In the genomic region with DNA sequence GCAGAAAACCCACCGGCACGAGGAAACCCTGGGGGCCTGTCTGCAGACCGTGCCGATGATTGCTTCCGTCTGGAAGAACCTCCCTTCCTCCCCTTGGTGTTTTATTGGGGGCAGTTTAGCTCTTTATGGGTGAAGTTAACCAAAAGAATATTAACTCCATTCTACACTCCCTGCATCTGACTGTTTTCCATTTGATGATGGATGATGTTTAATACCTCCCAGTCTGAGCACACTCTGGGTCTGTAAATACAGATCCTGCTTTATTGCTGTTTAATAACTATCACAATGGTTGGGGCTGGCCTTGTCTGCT, we compare ENCODE assay signal across 25 cellular contexts.
"Had no signal": no experiment of that assay in that cellular context is flagged by ENCODE, and none has a peak within 500 bp of the region (broad histone marks: within the 10 kb centered on the region; RNA-seq: fewer than 3 reads in every experiment).

No MANE protein-coding gene starts in this region.

- H3K9me3 ChIP-seq: esophagus squamous epithelium, left lung, suprapubic skin, tibial artery had no signal

- H3K4me3 ChIP-seq: esophagus squamous epithelium, left lung, lung, suprapubic skin, tibial artery had no signal

- ATAC-seq: left lung, right cardiac atrium, T-helper 17 cell had no signal

- H3K27ac ChIP-seq: epithelial cell of prostate, esophagus squamous epithelium, left lung, suprapubic skin, tibial artery had no signal

- FAIRE-seq: astrocyte, kidney had no signal

- DNase-seq: activated CD4-positive, alpha-beta memory T cell treated with anti-CD3 and anti-CD28 coated beads, Interleukin-2, amount 10 ng/mL, durations not matched to agents 7 days and 5 days; activated CD4-positive, alpha-beta T cell treated with anti-CD3 and anti-CD28 coated beads, Interleukin-2, amount 10 ng/mL, durations not matched to agents 24 days and 14 days; activated CD4-positive, CD25-positive, alpha-beta regulatory T cell treated with anti-CD3 and anti-CD28 coated beads, Interleukin-2, amount 50 U/mL, for 72 hours; activated CD8-positive, alpha-beta memory T cell treated with anti-CD3 and anti-CD28 coated beads, Interleukin-2, amount 50 U/mL, for 48 hours; activated gamma-delta T cell; activated T-cell treated with anti-CD3 and anti-CD28 coated beads, Interleukin-2, amount 50 U/mL, for 24 hours; amniotic stem cell; central memory CD4-positive, alpha-beta T cell; esophagus squamous epithelium; foreskin melanocyte; hippocampal formation; mesendoderm; stimulated activated CD4-positive, alpha-beta T cell treated with anti-CD3 and anti-CD28 coated beads, Interleukin-15, amount 100 ng/mL, for 24 hours; stimulated activated CD4-positive, alpha-beta T cell treated with anti-CD3 and anti-CD28 coated beads, Interleukin-2, amount 100 ng/mL, for 24 hours; stimulated activated naive CD4-positive, alpha-beta T cell; T-helper 17 cell; T1000 had no signal

- H3K4me1 ChIP-seq: left lung, tibial artery had no signal

- H3K27me3 ChIP-seq: esophagus squamous epithelium, left lung, suprapubic skin, tibial artery had no signal
